19 cellular contexts compared by ENCODE assay signal in genomic region chr12:113066806-113067400, GRCh38. TPM values are rescaled to one million over a fixed set of nuclear protein-coding genes. Genes with fewer than 3 reads are reported as not detected.
DNase-seq lines count a peak whose midpoint lies in the region; ATAC-seq and TF ChIP-seq lines count a peak whose summit lies in the region.
"Had no signal": no experiment of that assay in that cellular context is flagged by ENCODE, and none has a peak within 500 bp of the region (broad histone marks: within the 10 kb centered on the region; RNA-seq: fewer than 3 reads in every experiment).

No MANE protein-coding gene starts in this region.

- ATAC-seq in HG02885 (IDR thresholded peaks at IDR 0.05; ENCODE audit: poor library complexity, unreplicated experiment) = no peak
- ATAC-seq: GM12878, lower lobe of right lung had no signal

- peak; percentile 48 for DNase-seq in DMS79 treated with DMSO at 0.1 percent for 48 hours (lab: John Stamatoyannopoulos, UW)
- no peak for DNase-seq in DMS79 (lab: John Stamatoyannopoulos, UW)
- DNase-seq in NCI-H69 (lab: John Stamatoyannopoulos, UW) = peak; percentile 58
- DNase-seq in cerebellum (ENCODE audit: low spot score) = peak; percentile 55
- DNase-seq in occipital lobe (lab: John Stamatoyannopoulos, UW) = peak; percentile 29
- no peak for DNase-seq in ACHN
- no peak for DNase-seq in GM20000 (ENCODE audit: low spot score)
- DNase-seq: activated CD4-positive, alpha-beta T cell treated with anti-CD3 and anti-CD28 coated beads for 48 hours; activated effector memory CD4-positive, alpha-beta T cell treated with anti-CD3 and anti-CD28 coated beads, Interleukin-2, amount 50 U/mL, for 16 hours; activated naive CD8-positive, alpha-beta T cell treated with anti-CD3 and anti-CD28 coated beads, Interleukin-2, amount 50 U/mL, for 24 hours; GOT3; Kasumi-1; lower lobe of right lung; NCI-H1048; retina; SW 1271; uterus had no signal

- in situ Hi-C loops in ACHN (cut with HindIII; ENCODE audit: low pct_ligation_motif_present, low pct_unique_long_range_greater_than_20kb, low sequenced_read_pairs) = loop anchor here (25.0 kb wide), 1 partner anchor 95 kb away; no protein-coding TSS in a partner anchor

- TF ChIP-seq CTCF in GM20000 (IDR thresholded peaks at IDR 0.05; ENCODE audit: extremely low read depth, missing control alignments) = no peak

RNA-seq across cellular contexts. Expression of gene DTX1, which starts 10.4 kb away (rescaled TPM):
- total RNA-seq in cerebellum = 18.4 TPM
- total RNA-seq in occipital lobe = 16.2 TPM

Comparison
In these comparisons a context has a peak if more than half of its experiments do, and no peak if none do; other contexts are left out.
1. DNase-seq: peak in DMS79 treated with DMSO at 0.1 percent for 48 hours (single experiment), NCI-H69 (single experiment), cerebellum (single experiment) and occipital lobe (single experiment); none in DMS79 (single experiment), ACHN (single experiment) and GM20000 (single experiment).